Comparison of ENCODE assay signal across 7 cellular contexts in the genomic region with DNA sequence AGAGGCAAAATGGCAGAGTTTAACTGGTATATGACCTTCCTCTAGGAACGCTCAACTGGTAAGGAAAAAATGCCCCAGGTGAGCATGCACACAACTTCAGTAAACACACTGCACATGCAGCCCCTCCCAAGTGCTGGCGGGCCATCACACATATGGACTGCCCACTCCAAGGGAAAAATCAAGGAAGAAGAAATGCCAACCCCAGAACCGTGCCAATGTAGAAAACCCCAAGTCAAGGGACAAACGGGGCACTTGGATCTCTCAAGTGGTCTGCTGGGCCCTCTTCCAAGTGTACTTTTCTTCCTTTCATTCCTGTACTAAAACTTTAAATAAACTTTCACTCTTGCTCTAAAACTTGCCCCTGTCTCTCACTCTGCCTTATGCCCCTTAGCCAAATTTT.
"Had no signal": no experiment of that assay in that cellular context is flagged by ENCODE, and none has a peak within 500 bp of the region (broad histone marks: within the 10 kb centered on the region; RNA-seq: fewer than 3 reads in every experiment).

No MANE protein-coding gene starts in this region.

- DNase-seq: GOT3, H7, HCEC 1CT, IMR-90, KBM-7 had no signal

- FAIRE-seq: HTR-8/SVneo had no signal

- H3K27ac ChIP-seq: KMS-11 had no signal
